8 cellular contexts compared by ENCODE assay signal in genomic region chr6:158869010-158869603, GRCh38. TPM values are rescaled to one million over a fixed set of nuclear protein-coding genes. Genes with fewer than 3 reads are reported as not detected.
A peak's percentile ranks its signal among the peaks of the same experiment; 100 is the strongest.
DNase-seq lines count a peak whose midpoint lies in the region; ATAC-seq and TF ChIP-seq lines count a peak whose summit lies in the region.

No MANE protein-coding gene starts in this region.

- H4K20me1 ChIP-seq in neural cell (ENCODE audit: insufficient read depth) = no peaks in the 10 kb centered on the region

- no peak for TF ChIP-seq CTCF in RWPE1 (conservative IDR thresholded peaks at IDR 0.05; ENCODE audit: low read depth)
- TF ChIP-seq CTCF in epithelial cell of esophagus (IDR thresholded peaks at IDR 0.05; ENCODE audit: insufficient read depth, low read depth, low read length, missing control alignments) = no peak
- no peak for TF ChIP-seq CTCF in neural cell (IDR thresholded peaks at IDR 0.05; ENCODE audit: poor library complexity, severe bottlenecking)

- H3K27ac ChIP-seq in ACC112 (ENCODE audit: low read depth, low read length) (peak overlapping the region; percentile 67), RWPE1 (peak overlapping the region; percentile 96), neural cell (ENCODE audit: low read length) (no peak overlapping the region)

- no peaks in the 10 kb centered on the region for H3K79me2 ChIP-seq in ACC112 (ENCODE audit: control insufficient read depth, insufficient read depth, low read length, unreplicated experiment)
- H3K79me2 ChIP-seq in neural cell (replicated peaks; ENCODE audit: insufficient read depth, low read length) = no peaks in the 10 kb centered on the region

- POLR2A ChIA-PET in RWPE1 (lab: Yijun Ruan, JAX; ENCODE audit: low non-redundant PET) = interaction anchor here (0.6 to 1.7 kb wide), 3 partner anchors 15 to 52 kb away, joined by 3 to 5 read pairs (median 5); no protein-coding TSS in a partner anchor

- TF ChIP-seq RAD21 in neural cell (conservative IDR thresholded peaks at IDR 0.05) = no peak

- H3K36me3 ChIP-seq in ACC112 (ENCODE audit: insufficient read depth, low read length) = no peaks in the 10 kb centered on the region
- H3K36me3 ChIP-seq in neural cell (ENCODE audit: insufficient read depth, low read length) = no peaks in the 10 kb centered on the region

- H3K27me3 ChIP-seq in ACC112 (ENCODE audit: insufficient read depth, low read length) (peaks cover 4% of the 10 kb centered on the region; the same call in 1 of the 2 replicates), neural cell (ENCODE audit: insufficient read depth, low read depth, low read length) (peaks cover 3% of the 10 kb centered on the region)

- no peaks in the 10 kb centered on the region for H3F3A ChIP-seq in neural cell (ENCODE audit: insufficient read depth, low read length, poor library complexity, severe bottlenecking)

- CTCF ChIA-PET in RWPE1 (lab: Yijun Ruan, JAX) = no interaction called here

- H3K4me2 ChIP-seq in neural cell (ENCODE audit: low read length) = no peak overlapping the region

- no peak for TF ChIP-seq EP300 in neural cell (conservative IDR thresholded peaks at IDR 0.05; ENCODE audit: poor library complexity, severe bottlenecking)

- peaks cover 7% of the 10 kb centered on the region for H3K4me1 ChIP-seq in ACC112 (ENCODE audit: control insufficient read depth, insufficient read depth, low read length, unreplicated experiment)

- H3K9me3 ChIP-seq in neural cell (ENCODE audit: low read length) = no peaks in the 10 kb centered on the region

- no peaks in the 10 kb centered on the region for H3K9me2 ChIP-seq in neural cell (ENCODE audit: insufficient read depth, low read length)

- ATAC-seq in GM18499 (IDR thresholded peaks at IDR 0.05; ENCODE audit: insufficient read depth, unreplicated experiment) (peak; percentile 18), HG03469 (IDR thresholded peaks at IDR 0.05; ENCODE audit: unreplicated experiment) (peak; percentile 0)

- no peak overlapping the region for H3K9ac ChIP-seq in neural cell (ENCODE audit: low read length)

- DNase-seq in RWPE1 (ENCODE audit: low spot score) (no peak), epithelial cell of esophagus (ENCODE audit: low read depth) (no peak)
- no peak for DNase-seq in effector CD4-positive, alpha-beta T cell
- DNase-seq in stimulated activated CD4-positive, alpha-beta T cell treated with anti-CD3 and anti-CD28 coated beads, Interleukin-4, amount 100 ng/mL, for 4 hours = no peak

- H2AFZ ChIP-seq in ACC112 (ENCODE audit: low read length, unreplicated experiment) = peak overlapping the region; percentile 80
- no peak overlapping the region for H2AFZ ChIP-seq in neural cell (ENCODE audit: low read depth, low read length)

- peak overlapping the region; percentile 73 for H3K4me3 ChIP-seq in ACC112 (ENCODE audit: low read depth, low read length)
- peak overlapping the region; percentile 32 for H3K4me3 ChIP-seq in epithelial cell of esophagus (ENCODE audit: low read length)
- H3K4me3 ChIP-seq in neural cell (ENCODE audit: low read length) = peak overlapping the region; percentile 65

TF ChIP-seq in neural cell, 6 proteins besides CTCF, POLR2A, EP300 and RAD21:
- TF ChIP-seq, protein P1, sequence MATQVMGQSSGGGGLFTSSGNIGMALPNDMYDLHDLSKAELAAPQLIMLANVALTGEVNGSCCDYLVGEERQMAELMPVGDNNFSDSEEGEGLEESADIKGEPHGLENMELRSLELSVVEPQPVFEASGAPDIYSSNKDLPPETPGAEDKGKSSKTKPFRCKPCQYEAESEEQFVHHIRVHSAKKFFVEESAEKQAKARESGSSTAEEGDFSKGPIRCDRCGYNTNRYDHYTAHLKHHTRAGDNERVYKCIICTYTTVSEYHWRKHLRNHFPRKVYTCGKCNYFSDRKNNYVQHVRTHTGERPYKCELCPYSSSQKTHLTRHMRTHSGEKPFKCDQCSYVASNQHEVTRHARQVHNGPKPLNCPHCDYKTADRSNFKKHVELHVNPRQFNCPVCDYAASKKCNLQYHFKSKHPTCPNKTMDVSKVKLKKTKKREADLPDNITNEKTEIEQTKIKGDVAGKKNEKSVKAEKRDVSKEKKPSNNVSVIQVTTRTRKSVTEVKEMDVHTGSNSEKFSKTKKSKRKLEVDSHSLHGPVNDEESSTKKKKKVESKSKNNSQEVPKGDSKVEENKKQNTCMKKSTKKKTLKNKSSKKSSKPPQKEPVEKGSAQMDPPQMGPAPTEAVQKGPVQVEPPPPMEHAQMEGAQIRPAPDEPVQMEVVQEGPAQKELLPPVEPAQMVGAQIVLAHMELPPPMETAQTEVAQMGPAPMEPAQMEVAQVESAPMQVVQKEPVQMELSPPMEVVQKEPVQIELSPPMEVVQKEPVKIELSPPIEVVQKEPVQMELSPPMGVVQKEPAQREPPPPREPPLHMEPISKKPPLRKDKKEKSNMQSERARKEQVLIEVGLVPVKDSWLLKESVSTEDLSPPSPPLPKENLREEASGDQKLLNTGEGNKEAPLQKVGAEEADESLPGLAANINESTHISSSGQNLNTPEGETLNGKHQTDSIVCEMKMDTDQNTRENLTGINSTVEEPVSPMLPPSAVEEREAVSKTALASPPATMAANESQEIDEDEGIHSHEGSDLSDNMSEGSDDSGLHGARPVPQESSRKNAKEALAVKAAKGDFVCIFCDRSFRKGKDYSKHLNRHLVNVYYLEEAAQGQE (IDR thresholded peaks at IDR 0.05; ENCODE audit: borderline replicate concordance) = no peak
- TF ChIP-seq EZH2 (IDR thresholded peaks at IDR 0.05; ENCODE audit: borderline replicate concordance, insufficient read depth, low read length, poor library complexity, severe bottlenecking) = no peak
- no peak for TF ChIP-seq TAF1 (IDR thresholded peaks at IDR 0.05; ENCODE audit: low read depth)
- no peak for TF ChIP-seq MXI1 (conservative IDR thresholded peaks at IDR 0.05; ENCODE audit: poor library complexity, severe bottlenecking)
- no peak for TF ChIP-seq SMC3 (conservative IDR thresholded peaks at IDR 0.05; ENCODE audit: poor library complexity)
- TF ChIP-seq POLR2AphosphoS5 (IDR thresholded peaks at IDR 0.05) = no peak

RNA-seq across cellular contexts. Expression of gene EZR, which starts 49.9 kb away (rescaled TPM):
- polyA plus RNA-seq in neural cell = 1.4 and 1.6 TPM in 2 replicates
- polyA minus RNA-seq in neural cell = 2.3 and 2.4 TPM in 2 replicates
